Comparison of ENCODE assay signal across 8 cellular contexts in the genomic region with DNA sequence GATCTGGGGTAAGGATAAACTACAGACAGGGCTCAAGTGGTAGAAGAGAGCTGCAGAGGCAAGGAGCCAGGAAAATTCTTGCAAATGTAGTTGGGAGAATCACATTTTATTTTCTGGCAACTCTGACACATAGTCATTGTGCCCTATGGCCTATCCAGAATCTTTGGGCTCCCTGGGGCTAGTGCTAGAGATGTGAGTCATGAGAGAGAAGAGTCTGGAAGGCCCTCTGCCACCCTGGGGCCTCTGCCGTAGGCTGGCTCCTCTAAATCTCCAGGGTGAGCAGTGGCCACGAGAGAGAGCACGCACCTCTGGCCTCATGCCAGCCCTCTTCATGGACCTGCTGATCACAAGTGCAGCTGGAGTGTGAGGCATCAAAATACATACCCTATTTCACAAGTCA.
A peak's percentile ranks its signal among the peaks of the same experiment; 100 is the strongest.
DNase-seq lines count a peak whose midpoint lies in the region; ATAC-seq and TF ChIP-seq lines count a peak whose summit lies in the region.

No MANE protein-coding gene starts in this region.

- no peak for TF ChIP-seq POLR2A in lower leg skin (IDR thresholded peaks at IDR 0.05)

- intact Hi-C loops in lower leg skin (cut with DNase I; ENCODE audit: low total_unique reads), result no loop called here

- TF ChIP-seq CTCF in AG09319 (IDR thresholded peaks at IDR 0.05; ENCODE audit: low read depth, low read length) (no peak), astrocyte of the spinal cord (IDR thresholded peaks at IDR 0.05; ENCODE audit: low read depth, low read length) (no peak), lower leg skin (IDR thresholded peaks at IDR 0.05) (no peak)

- H3K4me3 ChIP-seq in astrocyte of the spinal cord (ENCODE audit: low read depth, low read length), result no peak overlapping the region
- no peak overlapping the region for H3K4me3 ChIP-seq in lower leg skin (ENCODE audit: low read depth, poor library complexity, severe bottlenecking)

- in situ Hi-C loops in astrocyte of the spinal cord (cut with HindIII; ENCODE audit: low sequenced_read_pairs), result no loop called here

- DNase-seq in AG09319 (ENCODE audit: extremely low read depth, low read depth) (peak; percentile 7), NCI-H1092 (lab: John Stamatoyannopoulos, UW) (peak; percentile 61), astrocyte of the spinal cord (ENCODE audit: low read depth, low spot score) (peak; percentile 76), lower leg skin (ENCODE audit: low spot score in 2 of 2) (peak; percentile 46 to 88), NOMO-1 treated with dmso at 0.1 percent for 144 hours (lab: John Stamatoyannopoulos, UW; ENCODE audit: unreplicated experiment) (no peak), OCI-M1 (lab: John Stamatoyannopoulos, UW) (no peak)

- WGBS in lower leg skin, 2 donors, result 16% methylated on average over 3 of the region's 3 CpGs

- ATAC-seq in GM21360 (IDR thresholded peaks at IDR 0.05; ENCODE audit: unreplicated experiment) (no peak), HG03139 (IDR thresholded peaks at IDR 0.05; ENCODE audit: unreplicated experiment) (no peak)

Comparison
In these comparisons a context has a peak if more than half of its experiments do, and no peak if none do; other contexts are left out.
1. DNase-seq: peak in AG09319 (single experiment), NCI-H1092 (single experiment), astrocyte of the spinal cord (single experiment) and lower leg skin (2 of 2); none in NOMO-1 treated with dmso at 0.1 percent for 144 hours (single experiment) and OCI-M1 (single experiment).